8 cellular contexts compared by ENCODE assay signal in the genomic region with DNA sequence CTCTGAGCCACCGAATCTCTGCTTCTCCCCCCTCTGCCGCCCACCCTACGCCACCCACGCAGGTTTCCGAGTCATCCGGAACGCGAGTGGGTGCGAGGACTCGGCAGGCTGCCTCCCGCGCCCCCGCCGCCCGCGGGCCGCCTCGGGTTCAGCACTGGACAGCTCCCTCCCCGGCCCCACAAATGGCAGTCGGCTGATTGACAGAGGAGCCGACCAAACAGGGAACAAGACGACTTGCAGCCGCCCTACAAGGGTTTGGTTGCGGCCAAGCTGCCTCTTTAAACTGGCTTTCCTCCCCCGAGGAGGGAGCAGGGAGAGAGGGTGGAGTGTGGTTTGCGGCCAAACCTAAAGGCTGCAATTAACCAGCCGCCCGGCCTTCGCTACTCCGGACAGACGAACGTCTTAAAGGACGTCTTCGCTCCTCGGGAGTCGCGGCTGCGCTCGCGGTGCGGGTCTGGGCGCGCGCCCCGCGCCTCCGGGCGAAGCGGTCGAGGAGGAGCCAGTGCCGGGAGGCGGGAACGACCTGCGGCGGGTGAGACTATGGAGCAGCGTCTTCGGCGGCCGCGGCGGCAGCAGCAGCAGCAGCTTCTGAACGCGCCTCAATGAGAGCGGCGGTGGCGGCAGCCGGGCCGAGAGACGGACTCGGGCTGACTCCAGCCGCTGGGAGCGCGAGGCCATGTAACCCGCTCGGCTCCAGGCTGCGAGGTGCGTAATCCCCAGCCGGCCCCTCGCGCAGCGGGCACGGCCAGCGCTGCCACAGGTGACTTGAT. TPM values are rescaled to one million over a fixed set of nuclear protein-coding genes. Genes with fewer than 3 reads are reported as not detected.
DNase-seq lines count a peak whose midpoint lies in the region; ATAC-seq lines count a peak whose summit lies in the region.

A gene with protein sequence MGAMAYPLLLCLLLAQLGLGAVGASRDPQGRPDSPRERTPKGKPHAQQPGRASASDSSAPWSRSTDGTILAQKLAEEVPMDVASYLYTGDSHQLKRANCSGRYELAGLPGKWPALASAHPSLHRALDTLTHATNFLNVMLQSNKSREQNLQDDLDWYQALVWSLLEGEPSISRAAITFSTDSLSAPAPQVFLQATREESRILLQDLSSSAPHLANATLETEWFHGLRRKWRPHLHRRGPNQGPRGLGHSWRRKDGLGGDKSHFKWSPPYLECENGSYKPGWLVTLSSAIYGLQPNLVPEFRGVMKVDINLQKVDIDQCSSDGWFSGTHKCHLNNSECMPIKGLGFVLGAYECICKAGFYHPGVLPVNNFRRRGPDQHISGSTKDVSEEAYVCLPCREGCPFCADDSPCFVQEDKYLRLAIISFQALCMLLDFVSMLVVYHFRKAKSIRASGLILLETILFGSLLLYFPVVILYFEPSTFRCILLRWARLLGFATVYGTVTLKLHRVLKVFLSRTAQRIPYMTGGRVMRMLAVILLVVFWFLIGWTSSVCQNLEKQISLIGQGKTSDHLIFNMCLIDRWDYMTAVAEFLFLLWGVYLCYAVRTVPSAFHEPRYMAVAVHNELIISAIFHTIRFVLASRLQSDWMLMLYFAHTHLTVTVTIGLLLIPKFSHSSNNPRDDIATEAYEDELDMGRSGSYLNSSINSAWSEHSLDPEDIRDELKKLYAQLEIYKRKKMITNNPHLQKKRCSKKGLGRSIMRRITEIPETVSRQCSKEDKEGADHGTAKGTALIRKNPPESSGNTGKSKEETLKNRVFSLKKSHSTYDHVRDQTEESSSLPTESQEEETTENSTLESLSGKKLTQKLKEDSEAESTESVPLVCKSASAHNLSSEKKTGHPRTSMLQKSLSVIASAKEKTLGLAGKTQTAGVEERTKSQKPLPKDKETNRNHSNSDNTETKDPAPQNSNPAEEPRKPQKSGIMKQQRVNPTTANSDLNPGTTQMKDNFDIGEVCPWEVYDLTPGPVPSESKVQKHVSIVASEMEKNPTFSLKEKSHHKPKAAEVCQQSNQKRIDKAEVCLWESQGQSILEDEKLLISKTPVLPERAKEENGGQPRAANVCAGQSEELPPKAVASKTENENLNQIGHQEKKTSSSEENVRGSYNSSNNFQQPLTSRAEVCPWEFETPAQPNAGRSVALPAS (N-terminal part only) (plus strand): TSS at position 541 of the 770 bp plus-strand sequence. CDS start 420 bp downstream, outside the sequence.

- H3K9me3 Mint-ChIP-seq in activated naive CD8-positive, alpha-beta T cell treated with anti-CD3 and anti-CD28 coated beads, Interleukin-2, amount 50 U/mL, for 24 hours, result peaks cover 4% of the 10 kb centered on the region

- peak within 1 kb of the TSS; percentile 90 for H2AFZ ChIP-seq in neuron (ENCODE audit: low read depth, low read length)

- peaks cover 19% of the 10 kb centered on the region for H3K27me3 ChIP-seq in neuron (ENCODE audit: insufficient read depth, low read length)

- peak within 1 kb of the TSS; percentile 62 for H3K27ac ChIP-seq in substantia nigra (ENCODE audit: low read depth, low read length, poor library complexity, severe bottlenecking)

- H3K4me3 ChIP-seq in neuron (ENCODE audit: low read length), result peak within 1 kb of the TSS; percentile 67

- peaks cover 7% of the 10 kb centered on the region for H3K4me1 Mint-ChIP-seq in activated naive CD8-positive, alpha-beta T cell treated with anti-CD3 and anti-CD28 coated beads, Interleukin-2, amount 50 U/mL, for 24 hours

- ATAC-seq in activated naive CD8-positive, alpha-beta T cell treated with anti-CD3 and anti-CD28 coated beads, Interleukin-2, amount 50 U/mL, for 24 hours, result peak; percentile 34
- ATAC-seq in GM21737 (IDR thresholded peaks at IDR 0.05; ENCODE audit: unreplicated experiment), result no peak

- H3K4me1 ChIP-seq in neuron (ENCODE audit: insufficient read depth, low read length), result peaks cover 23% of the 10 kb centered on the region

- H3K4me3 Mint-ChIP-seq in activated naive CD8-positive, alpha-beta T cell treated with anti-CD3 and anti-CD28 coated beads, Interleukin-2, amount 50 U/mL, for 24 hours, result no peak within 1 kb of the TSS

- no peaks in the 10 kb centered on the region for H3K36me3 Mint-ChIP-seq in activated naive CD8-positive, alpha-beta T cell treated with anti-CD3 and anti-CD28 coated beads, Interleukin-2, amount 50 U/mL, for 24 hours (ENCODE audit: low read depth)

- no peak within 1 kb of the TSS for H3K27ac Mint-ChIP-seq in activated naive CD8-positive, alpha-beta T cell treated with anti-CD3 and anti-CD28 coated beads, Interleukin-2, amount 50 U/mL, for 24 hours

- no peaks in the 10 kb centered on the region for H3K9me3 ChIP-seq in neuron (ENCODE audit: low read length)

- peaks cover 58% of the 10 kb centered on the region for H3K27me3 Mint-ChIP-seq in activated naive CD8-positive, alpha-beta T cell treated with anti-CD3 and anti-CD28 coated beads, Interleukin-2, amount 50 U/mL, for 24 hours

- DNase-seq in GDM1 (lab: John Stamatoyannopoulos, UW) (peak; percentile 70), HuH-7.5 (ENCODE audit: low spot score) (peak; percentile 77), RPMI7951 (ENCODE audit: low read depth) (peak; percentile 97), glomerular visceral epithelial cell (ENCODE audit: extremely low spot score) (peak; percentile 68), substantia nigra (lab: John Stamatoyannopoulos, UW) (peak; percentile 48 to 95 (median 86))
- DNase-seq in activated naive CD8-positive, alpha-beta T cell treated with anti-CD3 and anti-CD28 coated beads, Interleukin-2, amount 50 U/mL, for 24 hours, result peak; percentile 57

- H3K36me3 ChIP-seq in neuron (ENCODE audit: insufficient read depth, low read length), result no peaks in the 10 kb centered on the region

RNA-seq across cellular contexts. Expression of the gene that starts here (rescaled TPM):
- total RNA-seq in RPMI7951 (2014; rRNA removed; shearing (Covaris generic)), result 10.0 and 13.7 TPM in 2 replicates
